ENCODE assay signal across 19 cellular contexts in the genomic region with DNA sequence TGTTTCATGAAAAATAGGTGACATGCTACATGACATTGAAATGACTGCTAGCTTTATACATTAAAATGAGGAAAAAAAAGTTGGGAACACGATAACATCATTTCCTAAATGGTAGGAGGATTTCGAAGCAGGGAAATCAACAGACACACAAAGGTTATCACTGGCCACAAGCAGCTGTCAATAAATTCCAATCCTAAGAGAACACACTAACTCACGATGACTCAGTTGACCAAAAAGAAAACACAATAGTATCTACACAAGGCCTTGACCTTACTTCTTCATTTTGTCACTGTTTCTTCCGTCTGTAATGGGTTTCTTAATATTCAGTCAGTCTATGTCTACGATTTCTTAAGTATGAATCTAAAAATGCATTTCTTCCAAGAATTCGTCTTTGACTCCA. TPM values are rescaled to one million over a fixed set of nuclear protein-coding genes. Genes with fewer than 3 reads are reported as not detected.
DNase-seq lines count a peak whose midpoint lies in the region; ATAC-seq and TF ChIP-seq lines count a peak whose summit lies in the region.
"Had no signal": no experiment of that assay in that cellular context is flagged by ENCODE, and none has a peak within 500 bp of the region (broad histone marks: within the 10 kb centered on the region; RNA-seq: fewer than 3 reads in every experiment).

No MANE protein-coding gene starts in this region.

- no peak overlapping the region for H3K4me3 Mint-ChIP-seq in effector memory CD8-positive, alpha-beta T cell
- H3K4me3 Mint-ChIP-seq: CD8-positive, alpha-beta memory T cell; IgD-negative memory B cell; stimulated activated naive CD8-positive, alpha-beta T cell treated with anti-CD3 and anti-CD28 coated beads, Interleukin-15, Interleukin-2, amounts not matched to agents 100 ng/mL and 50 ng/mL, for 24 hours; T-helper 1 cell treated with Interleukin-12 subunit alpha and Interleukin-12 subunit beta and Interleukin-4 antibody, amounts not matched to agents 30 μg/mL and 1 μg/mL, for 36 hours had no signal

- BruUV-seq in mammary epithelial cell (replicated peaks; lab: Mats Ljungman, UMichigan): no TSS peak

- no peaks in the 10 kb centered on the region for H3K36me3 Mint-ChIP-seq in effector memory CD8-positive, alpha-beta T cell (ENCODE audit: insufficient read depth)
- H3K36me3 Mint-ChIP-seq: CD8-positive, alpha-beta memory T cell; IgD-negative memory B cell; naive B cell had no signal

- no peaks in the 10 kb centered on the region for H3K4me1 Mint-ChIP-seq in effector memory CD8-positive, alpha-beta T cell (ENCODE audit: low read depth in 2 of 2)
- H3K4me1 Mint-ChIP-seq: CD8-positive, alpha-beta memory T cell had no signal

- in situ Hi-C loops in mammary epithelial cell (cut with MboI; ENCODE audit: low sequenced_read_pairs in 2 of 2): loop anchor here in 1 of 2 donors (25.0 kb wide), 2 partner anchors 288 to 463 kb away; no protein-coding TSS in a partner anchor

- H3K36me3 ChIP-seq in mammary epithelial cell (ENCODE audit: insufficient read depth, low read length): peaks cover 2% of the 10 kb centered on the region

- no peak overlapping the region for H3K27ac Mint-ChIP-seq in effector memory CD8-positive, alpha-beta T cell
- H3K27ac Mint-ChIP-seq: IgD-negative memory B cell; naive B cell; progenitor cell of endocrine pancreas; stimulated activated naive CD8-positive, alpha-beta T cell treated with anti-CD3 and anti-CD28 coated beads, Interleukin-15, Interleukin-2, amounts not matched to agents 100 ng/mL and 50 ng/mL, for 24 hours; T-helper 1 cell treated with Interleukin-12 subunit alpha and Interleukin-12 subunit beta and Interleukin-4 antibody, amounts not matched to agents 30 μg/mL and 1 μg/mL, for 36 hours had no signal

- CTCF ChIA-PET in mammary epithelial cell (lab: Charles Lee; ENCODE audit: low non-redundant PET): no interaction called here

- TF ChIP-seq CTCF in AG10803 (conservative IDR thresholded peaks at IDR 0.05; ENCODE audit: low read length) (no peak), mammary epithelial cell (conservative IDR thresholded peaks at IDR 0.05 in 1 of 2, IDR thresholded peaks at IDR 0.05 in 1 of 2; ENCODE audit: extremely low read depth in 1 of 2, insufficient read depth in 1 of 2, low read depth in 1 of 2, low read length in 2 of 2) (no peak)

- DNase-seq in AG10803 (ENCODE audit: low read depth): peak; percentile 30
- DNase-seq in M059J (ENCODE audit: low read depth): peak; percentile 78
- DNase-seq in mammary epithelial cell: peak; percentile 74
- peak; percentile 75 to 89 for DNase-seq in lung microvascular endothelial cell (ENCODE audit: low read depth in 2 of 2)
- DNase-seq in DMS114 treated with DMSO at 0.1 percent for 48 hours (lab: John Stamatoyannopoulos, UW; ENCODE audit: unreplicated experiment): no peak
- DNase-seq in effector memory CD8-positive, alpha-beta T cell: no peak
- DNase-seq in activated CD4-positive, CD25-positive, alpha-beta regulatory T cell treated with anti-CD3 and anti-CD28 coated beads, Interleukin-2, amount 50 U/mL, for 72 hours: no peak
- DNase-seq: CD8-positive, alpha-beta memory T cell; dorsolateral prefrontal cortex; naive B cell; NCI-H1048; NCI-H774; RPMI8226; stimulated activated CD4-positive, alpha-beta T cell treated with anti-CD3 and anti-CD28 coated beads, Interleukin-15, amount 100 ng/mL, for 24 hours had no signal

- H3K27me3 ChIP-seq in mammary epithelial cell (ENCODE audit: insufficient read depth, low read length): no peaks in the 10 kb centered on the region
- H3K27me3 ChIP-seq: dorsolateral prefrontal cortex had no signal

- H3K79me2 ChIP-seq in mammary epithelial cell (ENCODE audit: insufficient read depth, low read length): peaks cover 75% of the 10 kb centered on the region

- H3K4me1 ChIP-seq in mammary epithelial cell (ENCODE audit: insufficient read depth, low read length): peaks cover 38% of the 10 kb centered on the region

- no peaks in the 10 kb centered on the region for H3K9me3 ChIP-seq in mammary epithelial cell (replicated peaks; ENCODE audit: insufficient read depth, low read length)

- H3K27ac ChIP-seq in mammary epithelial cell (ENCODE audit: insufficient read depth, low read depth, low read length): no peak overlapping the region

- intact Hi-C loops in mammary epithelial cell (cut with micrococcal nuclease): no loop called here

- H3K4me2 ChIP-seq in mammary epithelial cell (ENCODE audit: insufficient read depth, low read depth, low read length): no peak overlapping the region

- H3K9ac ChIP-seq in mammary epithelial cell (ENCODE audit: insufficient read depth, low read length): no peak overlapping the region

- no peaks in the 10 kb centered on the region for H3K9me3 Mint-ChIP-seq in effector memory CD8-positive, alpha-beta T cell
- H3K9me3 Mint-ChIP-seq: CD8-positive, alpha-beta memory T cell; IgD-negative memory B cell; naive B cell; stimulated activated naive CD8-positive, alpha-beta T cell treated with anti-CD3 and anti-CD28 coated beads, Interleukin-15, Interleukin-2, amounts not matched to agents 100 ng/mL and 50 ng/mL, for 24 hours; T-helper 1 cell treated with Interleukin-12 subunit alpha and Interleukin-12 subunit beta and Interleukin-4 antibody, amounts not matched to agents 30 μg/mL and 1 μg/mL, for 36 hours had no signal

- WGBS in mammary epithelial cell (ENCODE audit: low coverage, missing lambda C conversion rate): 61% methylated on average over 6 of the region's 6 CpGs

- H4K20me1 ChIP-seq in mammary epithelial cell (ENCODE audit: insufficient read depth, low read length): no peaks in the 10 kb centered on the region

- no peak overlapping the region for H2AFZ ChIP-seq in mammary epithelial cell (ENCODE audit: low read depth, low read length)

- ATAC-seq in effector memory CD8-positive, alpha-beta T cell (replicated peaks): no peak
- no peak for ATAC-seq in HG03469 (IDR thresholded peaks at IDR 0.05; ENCODE audit: unreplicated experiment)

- dilution Hi-C loops in mammary epithelial cell (cut with HindIII; ENCODE audit: low sequenced_read_pairs): no loop called here

- H3K4me3 ChIP-seq in AG10803 (ENCODE audit: low read length): no peak overlapping the region
- no peak overlapping the region for H3K4me3 ChIP-seq in mammary epithelial cell (replicated peaks in 1 of 3; ENCODE audit: insufficient read depth in 1 of 3, low read depth in 2 of 3, low read length in 3 of 3)
- H3K4me3 ChIP-seq: dorsolateral prefrontal cortex had no signal

- peaks cover 23 to 32% of the 10 kb centered on the region in 2 donors for H3K27me3 Mint-ChIP-seq in effector memory CD8-positive, alpha-beta T cell
- H3K27me3 Mint-ChIP-seq: naive B cell, progenitor cell of endocrine pancreas had no signal

RNA-seq across cellular contexts. Expression of gene STARD13, which starts 36.5 kb away (rescaled TPM):
- total RNA-seq in M059J (2014; rRNA removed; shearing (Covaris generic)): 6.6 and 9.4 TPM in 2 replicates
- 10 to 100 TPM; 10.8 to 15.5 TPM for total RNA-seq in mammary epithelial cell
- polyA plus RNA-seq in mammary epithelial cell: 3.8 TPM
- 21.7 TPM for polyA minus RNA-seq in mammary epithelial cell
- 16.3 and 23.6 TPM in 2 replicates for total RNA-seq in lung microvascular endothelial cell
- polyA plus RNA-seq: CD8-positive, alpha-beta memory T cell; IgD-negative memory B cell had no signal

Comparison
In these comparisons a context has a peak if more than half of its experiments do, and no peak if none do; other contexts are left out.
1. DNase-seq: peak in AG10803 (single experiment), M059J (single experiment), mammary epithelial cell (single experiment) and lung microvascular endothelial cell (2 of 2); none in DMS114 treated with DMSO at 0.1 percent for 48 hours (single experiment), effector memory CD8-positive, alpha-beta T cell (0 of 3) and activated CD4-positive, CD25-positive, alpha-beta regulatory T cell treated with anti-CD3 and anti-CD28 coated beads, Interleukin-2, amount 50 U/mL, for 72 hours (single experiment).